ENCODE assay signal across 1 cellular context in the genomic region with DNA sequence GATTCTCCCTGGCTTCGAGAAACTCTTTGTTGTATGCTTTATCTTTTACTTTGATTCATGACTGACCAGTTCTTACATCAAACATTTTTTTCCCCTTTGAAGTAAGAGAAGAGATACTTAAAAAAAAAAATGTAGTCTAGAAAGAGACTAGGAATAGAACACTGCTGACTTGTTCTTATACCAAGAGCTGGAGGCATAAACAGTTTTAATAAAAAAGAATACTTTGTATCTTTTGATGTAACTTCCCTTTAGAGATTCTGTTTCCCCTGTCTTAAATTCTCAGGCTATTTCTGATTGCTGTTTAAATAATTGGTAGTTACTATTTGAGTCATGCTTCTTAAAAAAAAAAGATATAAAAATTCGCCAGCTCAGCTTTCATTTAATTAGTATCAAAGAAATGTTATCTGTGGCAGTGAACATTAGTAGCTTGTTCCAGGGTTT.
TF ChIP-seq lines count a peak whose summit lies in the region.

No MANE protein-coding gene starts in this region.

TF ChIP-seq in SK-N-SH, 30 proteins besides CTCF, POLR2A, EP300 and RAD21 (continued from another document):
- TF ChIP-seq, protein P1, sequence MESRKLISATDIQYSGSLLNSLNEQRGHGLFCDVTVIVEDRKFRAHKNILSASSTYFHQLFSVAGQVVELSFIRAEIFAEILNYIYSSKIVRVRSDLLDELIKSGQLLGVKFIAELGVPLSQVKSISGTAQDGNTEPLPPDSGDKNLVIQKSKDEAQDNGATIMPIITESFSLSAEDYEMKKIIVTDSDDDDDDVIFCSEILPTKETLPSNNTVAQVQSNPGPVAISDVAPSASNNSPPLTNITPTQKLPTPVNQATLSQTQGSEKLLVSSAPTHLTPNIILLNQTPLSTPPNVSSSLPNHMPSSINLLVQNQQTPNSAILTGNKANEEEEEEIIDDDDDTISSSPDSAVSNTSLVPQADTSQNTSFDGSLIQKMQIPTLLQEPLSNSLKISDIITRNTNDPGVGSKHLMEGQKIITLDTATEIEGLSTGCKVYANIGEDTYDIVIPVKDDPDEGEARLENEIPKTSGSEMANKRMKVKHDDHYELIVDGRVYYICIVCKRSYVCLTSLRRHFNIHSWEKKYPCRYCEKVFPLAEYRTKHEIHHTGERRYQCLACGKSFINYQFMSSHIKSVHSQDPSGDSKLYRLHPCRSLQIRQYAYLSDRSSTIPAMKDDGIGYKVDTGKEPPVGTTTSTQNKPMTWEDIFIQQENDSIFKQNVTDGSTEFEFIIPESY (IDR thresholded peaks at IDR 0.05; ENCODE audit: borderline replicate concordance, low read depth): no peak
